In the genomic region with DNA sequence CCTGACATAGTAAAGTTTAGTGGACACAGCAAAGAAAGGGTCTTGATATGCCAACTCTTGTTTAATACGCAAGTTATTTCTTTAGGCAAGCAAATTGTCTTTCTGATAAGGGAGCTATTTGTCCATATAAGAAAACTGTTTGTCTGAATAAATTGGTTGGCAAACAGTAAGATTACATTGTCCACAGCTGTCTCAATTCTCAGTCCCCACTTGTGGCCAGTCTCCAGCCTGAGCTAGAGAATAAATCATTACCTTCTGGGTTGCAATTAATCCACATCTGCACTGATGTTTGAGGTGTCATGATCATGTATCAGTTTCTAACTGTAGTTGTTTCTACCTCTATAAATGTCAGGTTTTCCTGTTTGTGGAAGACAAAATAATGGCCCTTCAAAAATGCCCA, we compare ENCODE assay signal across 27 cellular contexts.
"Had no signal": no experiment of that assay in that cellular context is flagged by ENCODE, and none has a peak within 500 bp of the region (broad histone marks: within the 10 kb centered on the region; RNA-seq: fewer than 3 reads in every experiment).

No MANE protein-coding gene starts in this region.

- FAIRE-seq: keratinocyte had no signal

- H3K36me3 ChIP-seq: lower lobe of right lung, prostate gland, stomach, thoracic aorta, tibial artery, uterus had no signal

- H3K4me1 Mint-ChIP-seq: naive thymus-derived CD8-positive, alpha-beta T cell; nephron; stimulated activated naive B cell treated with anti-CD40 and anti-IgM and Interleukin-4, amounts not matched to agents 10 μg/mL and 1 μg/mL and 100 μg/mL, for 72 hours had no signal

- DNase-seq: hippocampal formation; kidney glomerular epithelial cell; left cardiac atrium; lower lobe of right lung; mammary epithelial cell; mesenchymal stem cell; naive thymus-derived CD8-positive, alpha-beta T cell; occipital lobe; retina; right cardiac atrium; stimulated activated CD4-positive, alpha-beta T cell treated with anti-CD3 and anti-CD28 coated beads, Interleukin-12 subunit alpha, Interleukin-12 subunit beta, amount 100 ng/mL, for 4 hours; stimulated activated CD4-positive, alpha-beta T cell treated with anti-CD3 and anti-CD28 coated beads, Interleukin-15, amount 100 ng/mL, for 24 hours; stimulated activated CD4-positive, alpha-beta T cell treated with anti-CD3 and anti-CD28 coated beads, Interleukin-2, amount 100 ng/mL, for 24 hours; stimulated activated CD4-positive, alpha-beta T cell treated with anti-CD3 and anti-CD28 coated beads, Interleukin-4, amount 100 ng/mL, for 1 hour; stimulated activated naive B cell treated with anti-CD40 and anti-IgM and Interleukin-4, amounts not matched to agents 10 μg/mL and 1 μg/mL and 100 μg/mL, for 72 hours; stimulated activated naive CD8-positive, alpha-beta T cell treated with anti-CD3 and anti-CD28 coated beads, Interleukin-15, Interleukin-2, amounts not matched to agents 100 U/mL and 50 U/mL, for 24 hours; stomach; tibial artery; uterus had no signal

- H3K4me3 Mint-ChIP-seq: naive thymus-derived CD8-positive, alpha-beta T cell; nephron; neural crest cell; stimulated activated naive B cell treated with anti-CD40 and anti-IgM and Interleukin-4, amounts not matched to agents 10 μg/mL and 1 μg/mL and 100 μg/mL, for 72 hours had no signal

- H3K9me3 Mint-ChIP-seq: nephron; neural crest cell; stimulated activated naive B cell treated with anti-CD40 and anti-IgM and Interleukin-4, amounts not matched to agents 10 μg/mL and 1 μg/mL and 100 μg/mL, for 72 hours had no signal

- ATAC-seq: left lobe of liver; lower lobe of right lung; naive thymus-derived CD8-positive, alpha-beta T cell; sciatic nerve; stimulated activated naive B cell treated with anti-CD40 and anti-IgM and Interleukin-4, amounts not matched to agents 10 μg/mL and 1 μg/mL and 100 μg/mL, for 72 hours; stimulated activated naive CD8-positive, alpha-beta T cell treated with anti-CD3 and anti-CD28 coated beads, Interleukin-15, Interleukin-2, amounts not matched to agents 100 U/mL and 50 U/mL, for 24 hours had no signal

- H3K27ac Mint-ChIP-seq: nephron; stimulated activated naive B cell treated with anti-CD40 and anti-IgM and Interleukin-4, amounts not matched to agents 10 μg/mL and 1 μg/mL and 100 μg/mL, for 72 hours had no signal

- H3K9me3 ChIP-seq: lower lobe of right lung, prostate gland, stomach, thoracic aorta, tibial artery, uterus had no signal

- H3K36me3 Mint-ChIP-seq: naive thymus-derived CD8-positive, alpha-beta T cell; stimulated activated naive B cell treated with anti-CD40 and anti-IgM and Interleukin-4, amounts not matched to agents 10 μg/mL and 1 μg/mL and 100 μg/mL, for 72 hours had no signal

- H3K4me1 ChIP-seq: lower lobe of right lung, prostate gland, stomach, tibial artery, uterus had no signal

- H3K4me3 ChIP-seq: lower lobe of right lung, prostate gland, skin epidermis, stomach, thoracic aorta, tibial artery, uterus had no signal

- H3K27me3 ChIP-seq: stomach, tibial artery, uterus had no signal

- H3K27ac ChIP-seq: lower lobe of right lung, prostate gland, skin epidermis, stomach, thoracic aorta, tibial artery, uterus had no signal
